In the genomic region with DNA sequence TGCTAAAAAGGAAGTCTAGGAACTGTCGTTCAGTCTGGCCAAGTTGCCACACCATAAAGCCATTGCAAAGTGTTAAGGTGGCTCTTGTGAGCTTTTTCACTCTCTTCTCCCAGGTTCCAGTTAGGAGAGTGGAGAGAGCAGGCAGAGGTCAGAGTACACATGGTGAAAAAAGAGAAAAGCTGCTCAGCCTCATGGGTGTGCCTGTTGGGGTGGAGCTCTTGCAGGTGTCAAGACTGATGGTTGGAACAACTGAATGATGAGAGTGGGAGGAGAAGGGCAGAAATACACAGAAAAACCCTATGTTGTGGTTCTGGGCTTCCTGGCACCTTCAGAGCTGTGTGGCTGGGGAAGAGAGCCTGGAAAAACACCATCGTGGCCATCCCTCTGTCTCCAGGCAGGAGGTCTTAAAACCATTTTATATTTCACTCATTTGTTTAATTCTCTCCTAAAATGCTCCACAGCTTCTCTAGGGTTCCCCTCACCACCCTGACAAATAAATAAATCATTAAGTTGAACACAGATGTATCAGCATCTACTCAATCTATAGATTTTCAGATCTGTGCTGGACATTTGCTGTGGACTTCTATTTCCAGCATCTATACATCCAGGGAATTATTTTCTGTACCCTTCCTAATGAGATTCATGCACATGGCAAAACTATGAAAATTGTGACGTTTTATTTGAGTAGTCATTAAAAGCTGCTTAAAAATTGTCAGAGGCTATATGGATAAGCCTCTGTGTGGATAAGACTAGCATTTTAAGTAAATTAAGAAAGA, we compare ENCODE assay signal across 20 cellular contexts. TPM values are rescaled to one million over a fixed set of nuclear protein-coding genes. Genes with fewer than 3 reads are reported as not detected.
DNase-seq lines count a peak whose midpoint lies in the region; ATAC-seq, FAIRE-seq and TF ChIP-seq lines count a peak whose summit lies in the region.
"Had no signal": no experiment of that assay in that cellular context is flagged by ENCODE, and none has a peak within 500 bp of the region (broad histone marks: within the 10 kb centered on the region; RNA-seq: fewer than 3 reads in every experiment).

No MANE protein-coding gene starts in this region.

- H3K36me3 ChIP-seq in kidney (ENCODE audit: control insufficient read depth in 1 of 2, insufficient read depth in 2 of 2, low read length in 2 of 2) (no peaks in the 10 kb centered on the region), BE2C (no peaks in the 10 kb centered on the region)
- H3K36me3 ChIP-seq: MG63, neutrophil had no signal

- DNase-seq in activated naive CD4-positive, alpha-beta T cell treated with anti-CD3 and anti-CD28 coated beads, Interleukin-2, amount 50 U/mL, for 16 hours = no peak
- DNase-seq in activated naive CD8-positive, alpha-beta T cell treated with anti-CD3 and anti-CD28 coated beads, Interleukin-2, amount 50 U/mL, for 24 hours = peak; percentile 56
- peak; percentile 61 for DNase-seq in stimulated activated naive CD8-positive, alpha-beta T cell treated with anti-CD3 and anti-CD28 coated beads, Interleukin-15, Interleukin-2, amounts not matched to agents 100 U/mL and 50 U/mL, for 24 hours
- no peak for DNase-seq in kidney
- DNase-seq in BE2C = no peak
- no peak for DNase-seq in NCI-H1436 (lab: John Stamatoyannopoulos, UW)
- DNase-seq: aorta, Calu3, MG63, NCI-H1694 treated with DMSO at 0.1 percent for 48 hours, retina had no signal

- H3K9me3 ChIP-seq in kidney (ENCODE audit: control insufficient read depth in 1 of 2, low read length in 2 of 2) (no peaks in the 10 kb centered on the region), BE2C (no peaks in the 10 kb centered on the region)
- H3K9me3 ChIP-seq: MG63, neutrophil had no signal

- H3K27me3 ChIP-seq in BE2C = peaks cover 50% of the 10 kb centered on the region
- H3K27me3 ChIP-seq: neutrophil had no signal

- FAIRE-seq in kidney (lab: Jason Lieb, UNC) = no peak
- FAIRE-seq: endometrium, G401.6, GM12891, HepG2 had no signal

- peak overlapping the region; percentile 93 for H3K27ac Mint-ChIP-seq in activated naive CD4-positive, alpha-beta T cell treated with anti-CD3 and anti-CD28 coated beads, Interleukin-2, amount 50 U/mL, for 24 hours
- H3K27ac Mint-ChIP-seq in T-helper 1 cell treated with Interleukin-12 subunit alpha and Interleukin-12 subunit beta and Interleukin-4 antibody, amounts not matched to agents 30 μg/mL and 1 μg/mL, for 36 hours = peak overlapping the region; percentile 66
- peak overlapping the region; percentile 89 for H3K27ac Mint-ChIP-seq in activated naive CD8-positive, alpha-beta T cell treated with anti-CD3 and anti-CD28 coated beads, Interleukin-2, amount 50 U/mL, for 24 hours

- H3K27me3 Mint-ChIP-seq in activated naive CD4-positive, alpha-beta T cell treated with anti-CD3 and anti-CD28 coated beads, Interleukin-2, amount 50 U/mL, for 24 hours = no peaks in the 10 kb centered on the region
- no peaks in the 10 kb centered on the region for H3K27me3 Mint-ChIP-seq in T-helper 1 cell treated with Interleukin-12 subunit alpha and Interleukin-12 subunit beta and Interleukin-4 antibody, amounts not matched to agents 30 μg/mL and 1 μg/mL, for 36 hours (ENCODE audit: low read depth)
- peaks cover 3% of the 10 kb centered on the region for H3K27me3 Mint-ChIP-seq in activated naive CD8-positive, alpha-beta T cell treated with anti-CD3 and anti-CD28 coated beads, Interleukin-2, amount 50 U/mL, for 24 hours

- H3K9me3 Mint-ChIP-seq in activated naive CD4-positive, alpha-beta T cell treated with anti-CD3 and anti-CD28 coated beads, Interleukin-2, amount 50 U/mL, for 24 hours = no peaks in the 10 kb centered on the region
- H3K9me3 Mint-ChIP-seq in T-helper 1 cell treated with Interleukin-12 subunit alpha and Interleukin-12 subunit beta and Interleukin-4 antibody, amounts not matched to agents 30 μg/mL and 1 μg/mL, for 36 hours = peaks cover 16% of the 10 kb centered on the region
- H3K9me3 Mint-ChIP-seq in activated naive CD8-positive, alpha-beta T cell treated with anti-CD3 and anti-CD28 coated beads, Interleukin-2, amount 50 U/mL, for 24 hours = peaks cover 14% of the 10 kb centered on the region

- no peak overlapping the region for H3K4me3 ChIP-seq in kidney (ENCODE audit: low read length in 2 of 2)
- H3K4me3 ChIP-seq in BE2C (ENCODE audit: low read depth, low read length) = no peak overlapping the region
- H3K4me3 ChIP-seq: MG63 had no signal

- H3K4me1 Mint-ChIP-seq in activated naive CD4-positive, alpha-beta T cell treated with anti-CD3 and anti-CD28 coated beads, Interleukin-2, amount 50 U/mL, for 24 hours = peaks cover 87% of the 10 kb centered on the region
- peaks cover 77% of the 10 kb centered on the region for H3K4me1 Mint-ChIP-seq in T-helper 1 cell treated with Interleukin-12 subunit alpha and Interleukin-12 subunit beta and Interleukin-4 antibody, amounts not matched to agents 30 μg/mL and 1 μg/mL, for 36 hours (ENCODE audit: low read depth)
- H3K4me1 Mint-ChIP-seq in activated naive CD8-positive, alpha-beta T cell treated with anti-CD3 and anti-CD28 coated beads, Interleukin-2, amount 50 U/mL, for 24 hours = peaks cover 79% of the 10 kb centered on the region

- H3K9ac ChIP-seq in kidney (ENCODE audit: low read length in 2 of 2) = no peak overlapping the region

- H3K27ac ChIP-seq in kidney (ENCODE audit: low read depth in 2 of 2, low read length in 2 of 2) = no peak overlapping the region
- H3K27ac ChIP-seq: neutrophil had no signal

- H3K4me1 ChIP-seq in kidney (ENCODE audit: control insufficient read depth in 1 of 2, insufficient read depth in 1 of 2, low read depth in 1 of 2, low read length in 2 of 2) (no peaks in the 10 kb centered on the region), BE2C (no peaks in the 10 kb centered on the region)

- H3K4me3 Mint-ChIP-seq in activated naive CD4-positive, alpha-beta T cell treated with anti-CD3 and anti-CD28 coated beads, Interleukin-2, amount 50 U/mL, for 24 hours = peak overlapping the region; percentile 57
- peak overlapping the region; percentile 24 for H3K4me3 Mint-ChIP-seq in T-helper 1 cell treated with Interleukin-12 subunit alpha and Interleukin-12 subunit beta and Interleukin-4 antibody, amounts not matched to agents 30 μg/mL and 1 μg/mL, for 36 hours
- H3K4me3 Mint-ChIP-seq in activated naive CD8-positive, alpha-beta T cell treated with anti-CD3 and anti-CD28 coated beads, Interleukin-2, amount 50 U/mL, for 24 hours = peak overlapping the region; percentile 63

- H3K36me3 Mint-ChIP-seq in activated naive CD4-positive, alpha-beta T cell treated with anti-CD3 and anti-CD28 coated beads, Interleukin-2, amount 50 U/mL, for 24 hours = peaks cover 35% of the 10 kb centered on the region
- peaks cover 84% of the 10 kb centered on the region for H3K36me3 Mint-ChIP-seq in T-helper 1 cell treated with Interleukin-12 subunit alpha and Interleukin-12 subunit beta and Interleukin-4 antibody, amounts not matched to agents 30 μg/mL and 1 μg/mL, for 36 hours (ENCODE audit: low read depth)
- H3K36me3 Mint-ChIP-seq in activated naive CD8-positive, alpha-beta T cell treated with anti-CD3 and anti-CD28 coated beads, Interleukin-2, amount 50 U/mL, for 24 hours (ENCODE audit: low read depth) = peaks cover 88% of the 10 kb centered on the region

- intact Hi-C loops in kidney (cut with DNase I) = no loop called here

- ATAC-seq in activated naive CD8-positive, alpha-beta T cell treated with anti-CD3 and anti-CD28 coated beads, Interleukin-2, amount 50 U/mL, for 24 hours = peak; percentile 62
- ATAC-seq in stimulated activated naive CD8-positive, alpha-beta T cell treated with anti-CD3 and anti-CD28 coated beads, Interleukin-15, Interleukin-2, amounts not matched to agents 100 U/mL and 50 U/mL, for 24 hours = peak; percentile 67
- ATAC-seq: HepG2, Right ventricle myocardium inferior had no signal

- no peak for TF ChIP-seq CTCF in kidney (IDR thresholded peaks at IDR 0.05; ENCODE audit: borderline replicate concordance, extremely low read depth, insufficient read depth)
- no peak for TF ChIP-seq CTCF in BE2C (IDR thresholded peaks at IDR 0.05; ENCODE audit: low read depth, low read length)

RNA-seq across cellular contexts. Expression of a gene that starts 17.5 kb away (rescaled TPM):
- total RNA-seq in kidney = 2.7 TPM
- not detected for polyA plus RNA-seq in kidney (ENCODE audit: insufficient read depth, low read depth, low replicate concordance)
- polyA plus RNA-seq in BE2C (2012; ENCODE audit: insufficient read depth, insufficient read length, low read depth) = not detected
- total RNA-seq: Calu3, fibroblast of villous mesenchyme, HepG2, Right ventricle myocardium inferior had no signal
- polyA plus RNA-seq: HepG2 had no signal

RNA-seq across cellular contexts. Expression of a gene that starts 25.4 kb away (rescaled TPM):
- total RNA-seq in kidney = 15.4 TPM
- polyA plus RNA-seq in kidney (ENCODE audit: insufficient read depth, low read depth, low replicate concordance) = 3.0 TPM
- not detected for polyA plus RNA-seq in BE2C (2012; ENCODE audit: insufficient read depth, insufficient read length, low read depth)
- total RNA-seq: fibroblast of villous mesenchyme, Right ventricle myocardium inferior had no signal

RNA-seq across cellular contexts. Expression of a gene that starts 54.9 kb away (rescaled TPM):
- total RNA-seq in kidney = not detected
- polyA plus RNA-seq in kidney (ENCODE audit: insufficient read depth, low read depth, low replicate concordance) = not detected
- polyA plus RNA-seq in BE2C (2012; ENCODE audit: insufficient read depth, insufficient read length, low read depth) = not detected
- total RNA-seq: aorta, Calu3, fibroblast of villous mesenchyme, Right ventricle myocardium inferior had no signal

Comparison
In these comparisons a context has a peak if more than half of its experiments do, and no peak if none do; other contexts are left out.
1. DNase-seq: peak in activated naive CD8-positive, alpha-beta T cell treated with anti-CD3 and anti-CD28 coated beads, Interleukin-2, amount 50 U/mL, for 24 hours (single experiment) and stimulated activated naive CD8-positive, alpha-beta T cell treated with anti-CD3 and anti-CD28 coated beads, Interleukin-15, Interleukin-2, amounts not matched to agents 100 U/mL and 50 U/mL, for 24 hours (single experiment); none in activated naive CD4-positive, alpha-beta T cell treated with anti-CD3 and anti-CD28 coated beads, Interleukin-2, amount 50 U/mL, for 16 hours (single experiment), kidney (single experiment), BE2C (single experiment) and NCI-H1436 (single experiment).
2. Peak in every context shown above with its lines, with median percentiles within 50 percentile points of each other: H3K27ac Mint-ChIP-seq and H3K4me3 Mint-ChIP-seq.